Comparison of ENCODE assay signal across 8 cellular contexts in genomic region chr6:29632789-29633531, GRCh38. TPM values are rescaled to one million over a fixed set of nuclear protein-coding genes. Genes with fewer than 3 reads are reported as not detected.
DNase-seq lines count a peak whose midpoint lies in the region; ATAC-seq, FAIRE-seq and TF ChIP-seq lines count a peak whose summit lies in the region.

Gene GABBR1, minus strand, starts transcription at chr6:29633183. Its CDS starts 798 bp downstream, at chr6:29632385.

- H3K27ac ChIP-seq in pancreas, result peak within 1 kb of the TSS in 1 of 4 donors; percentile 17

- H3K36me3 ChIP-seq in pancreas, result no peaks in the 10 kb centered on the region

- TF ChIP-seq CTCF in pancreas (IDR thresholded peaks at IDR 0.05), result no peak
- TF ChIP-seq CTCF in type B pancreatic cell (conservative IDR thresholded peaks at IDR 0.05), result no peak

- peak; percentile 51 for TF ChIP-seq POLR2A in H54 (IDR thresholded peaks at IDR 0.05; ENCODE audit: low read depth, low read length)

- no peaks in the 10 kb centered on the region for H3K9me3 Mint-ChIP-seq in activated naive CD8-positive, alpha-beta T cell treated with anti-CD3 and anti-CD28 coated beads, Interleukin-2, amount 50 U/mL, for 24 hours
- H3K9me3 Mint-ChIP-seq in type B pancreatic cell, result no peaks in the 10 kb centered on the region

- DNase-seq in DMS114 treated with DMSO at 0.1 percent for 48 hours (lab: John Stamatoyannopoulos, UW; ENCODE audit: unreplicated experiment) (peak; percentile 73), H54 (ENCODE audit: insufficient read length, low spot score) (peak; percentile 96), NCI-H1105 (lab: John Stamatoyannopoulos, UW) (peak; percentile 89), T follicular helper cell (ENCODE audit: low read depth) (peak; percentile 64), Right ventricle myocardium inferior (ENCODE audit: missing footprints) (peak; percentile 92), pancreas (peak; percentile 77 to 91 (median 86)), type B pancreatic cell (ENCODE audit: extremely low spot score, unreplicated experiment) (peak; percentile 92)
- DNase-seq in activated naive CD8-positive, alpha-beta T cell treated with anti-CD3 and anti-CD28 coated beads, Interleukin-2, amount 50 U/mL, for 24 hours, result peak; percentile 74

- no peaks in the 10 kb centered on the region for H3K9me3 ChIP-seq in pancreas

- peak within 1 kb of the TSS; percentile 68 for H3K27ac Mint-ChIP-seq in activated naive CD8-positive, alpha-beta T cell treated with anti-CD3 and anti-CD28 coated beads, Interleukin-2, amount 50 U/mL, for 24 hours
- peak within 1 kb of the TSS; percentile 77 for H3K27ac Mint-ChIP-seq in type B pancreatic cell

- peak within 1 kb of the TSS; percentile 86 for H3K4me3 Mint-ChIP-seq in activated naive CD8-positive, alpha-beta T cell treated with anti-CD3 and anti-CD28 coated beads, Interleukin-2, amount 50 U/mL, for 24 hours
- H3K4me3 Mint-ChIP-seq in type B pancreatic cell, result peak within 1 kb of the TSS; percentile 92

- H3K27me3 Mint-ChIP-seq in activated naive CD8-positive, alpha-beta T cell treated with anti-CD3 and anti-CD28 coated beads, Interleukin-2, amount 50 U/mL, for 24 hours, result peaks cover 10% of the 10 kb centered on the region
- H3K27me3 Mint-ChIP-seq in type B pancreatic cell, result peaks cover 32% of the 10 kb centered on the region

- intact Hi-C loops in Right ventricle myocardium inferior (cut with DNase I) (no loop called here), pancreas (cut with DNase I) (no loop called here)

- ATAC-seq in activated naive CD8-positive, alpha-beta T cell treated with anti-CD3 and anti-CD28 coated beads, Interleukin-2, amount 50 U/mL, for 24 hours, result peak; percentile 81
- ATAC-seq in Right ventricle myocardium inferior, result peak; percentile 96
- ATAC-seq in pancreas, result peak; percentile 92 to 96 (median 95)

- peaks cover 43% of the 10 kb centered on the region for H3K4me1 Mint-ChIP-seq in activated naive CD8-positive, alpha-beta T cell treated with anti-CD3 and anti-CD28 coated beads, Interleukin-2, amount 50 U/mL, for 24 hours
- H3K4me1 Mint-ChIP-seq in type B pancreatic cell (ENCODE audit: unreplicated experiment), result peaks cover 35% of the 10 kb centered on the region

- peak; percentile 41 for FAIRE-seq in H54 (lab: Jason Lieb, UNC)
- no peak for FAIRE-seq in pancreas (lab: Jason Lieb, UNC)

- 1% methylated on average over 35 to 57 of the region's 57 CpGs for WGBS in pancreas, 2 donors

- peak within 1 kb of the TSS; percentile 47 to 73 (median 59) for H3K4me3 ChIP-seq in pancreas

- H3K36me3 Mint-ChIP-seq in activated naive CD8-positive, alpha-beta T cell treated with anti-CD3 and anti-CD28 coated beads, Interleukin-2, amount 50 U/mL, for 24 hours (ENCODE audit: low read depth), result peaks cover 2% of the 10 kb centered on the region
- peaks cover 4% of the 10 kb centered on the region for H3K36me3 Mint-ChIP-seq in type B pancreatic cell

- H3K27me3 ChIP-seq in pancreas, result no peaks in the 10 kb centered on the region

- peaks cover 3 to 12% (median 7%) of the 10 kb centered on the region in 3 donors for H3K4me1 ChIP-seq in pancreas

RNA-seq across cellular contexts. Expression of gene GABBR1, which starts in this region (rescaled TPM):
- total RNA-seq in Right ventricle myocardium inferior (19.0 TPM), pancreas (10 to 100 TPM in 1 of 6 donors, 1 to 10 TPM in 5; 5.2 to 21.1 (median 7.5) TPM), type B pancreatic cell (ENCODE audit: low replicate concordance) (26.6 and 71.7 TPM in 2 replicates)
- 10 to 100 TPM; 24.1 to 26.7 TPM for polyA plus RNA-seq in pancreas
